Comparison of ENCODE assay signal across 12 cellular contexts in the genomic region with DNA sequence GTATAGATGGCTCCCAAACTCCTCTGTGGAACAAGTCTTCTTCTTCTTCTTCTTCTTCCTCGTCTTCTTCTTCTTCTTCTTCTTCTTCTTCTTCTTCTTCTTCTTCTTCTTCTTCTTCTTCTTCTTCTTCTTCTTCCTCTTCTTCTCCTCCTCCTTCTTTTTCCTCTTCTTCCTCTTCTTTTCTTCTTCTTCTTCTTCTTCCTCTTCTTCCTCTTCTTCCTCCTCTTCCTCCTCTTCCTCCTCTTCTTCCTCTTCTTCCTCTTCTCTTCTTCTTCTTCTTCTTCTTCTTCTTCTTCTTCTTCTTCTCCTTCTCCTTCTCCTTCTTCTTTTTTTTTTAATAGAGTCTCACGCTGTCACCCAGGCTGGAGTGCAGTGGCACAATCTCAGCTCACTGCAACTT. TPM values are rescaled to one million over a fixed set of nuclear protein-coding genes. Genes with fewer than 3 reads are reported as not detected.
"Had no signal": no experiment of that assay in that cellular context is flagged by ENCODE, and none has a peak within 500 bp of the region (broad histone marks: within the 10 kb centered on the region; RNA-seq: fewer than 3 reads in every experiment).

No MANE protein-coding gene starts in this region.

RNA-seq across cellular contexts. Expression of a gene that starts 3.4 kb away (rescaled TPM):
- total RNA-seq: activated B cell treated with CpG ODN at 0.5 μM for 24 hours; activated CD4-positive, alpha-beta memory T cell treated with anti-CD3 and anti-CD28 coated beads for 36 hours; activated CD4-positive, alpha-beta memory T cell treated with anti-CD3 and anti-CD28 coated beads, Interleukin-2, amount 10 ng/mL, durations not matched to agents 7 days and 5 days; activated CD4-positive, alpha-beta T cell treated with anti-CD3 and anti-CD28 coated beads for 36 hours; activated CD4-positive, alpha-beta T cell treated with anti-CD3 and anti-CD28 coated beads, Interleukin-2, amount 10 ng/mL, durations not matched to agents 24 days and 14 days; activated CD4-positive, alpha-beta T cell treated with anti-CD3 and anti-CD28 coated beads, Interleukin-2, amount 10 ng/mL, durations not matched to agents 7 days and 5 days; activated CD8-positive, alpha-beta memory T cell treated with anti-CD3 and anti-CD28 coated beads for 36 hours; activated CD8-positive, alpha-beta memory T cell treated with anti-CD3 and anti-CD28 coated beads, Interleukin-2, amount 10 ng/mL, durations not matched to agents 7 days and 5 days; activated CD8-positive, alpha-beta T cell treated with anti-CD3 and anti-CD28 coated beads for 36 hours; activated CD8-positive, alpha-beta T cell treated with anti-CD3 and anti-CD28 coated beads, Interleukin-2, amount 10 ng/mL, durations not matched to agents 7 days and 5 days; T-helper 1 cell treated with Interleukin-12 subunit alpha and Interleukin-12 subunit beta and Interleukin-4 antibody, amounts not matched to agents 30 ng/mL and 1 ng/mL, for 36 hours; T-helper 2 cell treated with Interferon-gamma antibody and Interleukin-4, amounts not matched to agents 100 ng/mL and 5 ng/mL, for 36 hours had no signal
